Comparison of ENCODE assay signal across 1 cellular context in genomic region chr20:58071500-58071804, GRCh38.
TF ChIP-seq lines count a peak whose summit lies in the region.

No MANE protein-coding gene starts in this region.

TF ChIP-seq in GM23338, 12 proteins besides CTCF, POLR2A, EP300 and RAD21 (continued from another document):
- no peak for TF ChIP-seq ZNF462 (CRISPR knock-in tag; IDR thresholded peaks at IDR 0.05)
- TF ChIP-seq ZNF114 (CRISPR knock-in tag; IDR thresholded peaks at IDR 0.05): no peak
- no peak for TF ChIP-seq CREB1 (CRISPR knock-in tag; IDR thresholded peaks at IDR 0.05; ENCODE audit: low read depth)
- no peak for TF ChIP-seq NANOG (IDR thresholded peaks at IDR 0.05; ENCODE audit: borderline replicate concordance)
- TF ChIP-seq REST (IDR thresholded peaks at IDR 0.05; ENCODE audit: unreplicated experiment): no peak
- TF ChIP-seq EZH2 (IDR thresholded peaks at IDR 0.05; ENCODE audit: low read depth, unreplicated experiment): no peak
- TF ChIP-seq POLR2AphosphoS5 (IDR thresholded peaks at IDR 0.05; ENCODE audit: low read depth): no peak
- TF ChIP-seq ZNF331 (CRISPR knock-in tag; IDR thresholded peaks at IDR 0.05; ENCODE audit: low read depth): no peak
- no peak for TF ChIP-seq EZH2phosphoT487 (IDR thresholded peaks at IDR 0.05; ENCODE audit: unreplicated experiment)
TF ChIP-seq in GM23338: peak in this region for 0.
